In the genomic region with DNA sequence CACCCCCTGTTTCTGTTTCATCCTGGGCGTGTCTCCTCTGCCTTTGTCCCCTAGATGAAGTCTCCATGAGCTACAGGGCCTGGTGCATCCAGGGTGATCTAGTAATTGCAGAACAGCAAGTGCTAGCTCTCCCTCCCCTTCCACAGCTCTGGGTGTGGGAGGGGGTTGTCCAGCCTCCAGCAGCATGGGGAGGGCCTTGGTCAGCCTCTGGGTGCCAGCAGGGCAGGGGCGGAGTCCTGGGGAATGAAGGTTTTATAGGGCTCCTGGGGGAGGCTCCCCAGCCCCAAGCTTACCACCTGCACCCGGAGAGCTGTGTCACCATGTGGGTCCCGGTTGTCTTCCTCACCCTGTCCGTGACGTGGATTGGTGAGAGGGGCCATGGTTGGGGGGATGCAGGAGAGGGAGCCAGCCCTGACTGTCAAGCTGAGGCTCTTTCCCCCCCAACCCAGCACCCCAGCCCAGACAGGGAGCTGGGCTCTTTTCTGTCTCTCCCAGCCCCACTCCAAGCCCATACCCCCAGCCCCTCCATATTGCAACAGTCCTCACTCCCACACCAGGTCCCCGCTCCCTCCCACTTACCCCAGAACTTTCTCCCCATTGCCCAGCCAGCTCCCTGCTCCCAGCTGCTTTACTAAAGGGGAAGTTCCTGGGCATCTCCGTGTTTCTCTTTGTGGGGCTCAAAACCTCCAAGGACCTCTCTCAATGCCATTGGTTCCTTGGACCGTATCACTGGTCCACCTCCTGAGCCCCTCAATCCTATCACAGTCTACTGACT, we compare ENCODE assay signal across 18 cellular contexts. TPM values are rescaled to one million over a fixed set of nuclear protein-coding genes. Genes with fewer than 3 reads are reported as not detected.
DNase-seq lines count a peak whose midpoint lies in the region; TF ChIP-seq lines count a peak whose summit lies in the region.
"Had no signal": no experiment of that assay in that cellular context is flagged by ENCODE, and none has a peak within 500 bp of the region (broad histone marks: within the 10 kb centered on the region; RNA-seq: fewer than 3 reads in every experiment).

Gene KLK3 (plus strand): TSS at position 280 of the 775 bp plus-strand sequence. CDS start 41 bp downstream, at position 321.

- no peak within 1 kb of the TSS for H3K4me3 ChIP-seq in osteoblast (ENCODE audit: insufficient read depth, low read length)
- no peak within 1 kb of the TSS for H3K4me3 ChIP-seq in A673 (ENCODE audit: low read depth, low read length, poor library complexity, severe bottlenecking)
- H3K4me3 ChIP-seq: GM23248 had no signal

- no peaks in the 10 kb centered on the region for H3K36me3 ChIP-seq in osteoblast (ENCODE audit: insufficient read depth, low read length)
- no peaks in the 10 kb centered on the region for H3K36me3 ChIP-seq in A673 (ENCODE audit: insufficient read depth, low read length, poor library complexity, severe bottlenecking)

- no peaks in the 10 kb centered on the region for H3K9me3 Mint-ChIP-seq in T-helper 1 cell treated with Interleukin-12 subunit alpha and Interleukin-12 subunit beta and Interleukin-4 antibody, amounts not matched to agents 30 μg/mL and 1 μg/mL, for 36 hours
- no peaks in the 10 kb centered on the region for H3K9me3 Mint-ChIP-seq in activated naive CD4-positive, alpha-beta T cell treated with anti-CD3 and anti-CD28 coated beads, Interleukin-2, amount 10 ng/mL, durations not matched to agents 7 days and 5 days
- H3K9me3 Mint-ChIP-seq: CD8-positive, alpha-beta T cell had no signal

- H3K4me2 ChIP-seq in osteoblast (ENCODE audit: insufficient read depth, low read length): no peak within 1 kb of the TSS

- no peaks in the 10 kb centered on the region for H3K36me3 Mint-ChIP-seq in T-helper 1 cell treated with Interleukin-12 subunit alpha and Interleukin-12 subunit beta and Interleukin-4 antibody, amounts not matched to agents 30 μg/mL and 1 μg/mL, for 36 hours (ENCODE audit: low read depth)
- no peaks in the 10 kb centered on the region for H3K36me3 Mint-ChIP-seq in activated naive CD4-positive, alpha-beta T cell treated with anti-CD3 and anti-CD28 coated beads, Interleukin-2, amount 10 ng/mL, durations not matched to agents 7 days and 5 days
- H3K36me3 Mint-ChIP-seq: CD8-positive, alpha-beta T cell had no signal

- TF ChIP-seq CTCF in VCaP (conservative IDR thresholded peaks at IDR 0.05) (no peak), osteoblast (IDR thresholded peaks at IDR 0.05; ENCODE audit: extremely low read depth, low read depth, low read length) (no peak), A673 (conservative IDR thresholded peaks at IDR 0.05; ENCODE audit: low read depth, low read length) (no peak)

- H3K27me3 ChIP-seq in osteoblast (ENCODE audit: insufficient read depth, low read length) (peaks cover 2% of the 10 kb centered on the region), A673 (replicated peaks; ENCODE audit: insufficient read depth, low read depth, low read length, poor library complexity) (peaks cover 43% of the 10 kb centered on the region)

- no peak for DNase-seq in T-helper 1 cell
- peak; percentile 17 for DNase-seq in osteoblast (ENCODE audit: insufficient read length, low spot score, missing footprints)
- no peak for DNase-seq in UCSD-AML1 (lab: John Stamatoyannopoulos, UW; ENCODE audit: unreplicated experiment)
- DNase-seq in activated naive CD4-positive, alpha-beta T cell treated with anti-CD3 and anti-CD28 coated beads, Interleukin-2, amount 10 ng/mL, durations not matched to agents 7 days and 5 days: no peak
- DNase-seq in A673 (ENCODE audit: low spot score): no peak
- no peak for DNase-seq in NCI-H446 treated with DMSO at 0.1 percent for 48 hours (lab: John Stamatoyannopoulos, UW)
- DNase-seq: C1 segment of cervical spinal cord; CD8-positive, alpha-beta T cell; COR-L47; DMS153; DND-41; GF-D8; GM23248 had no signal

- POLR2A ChIA-PET in A673 (lab: Charles Lee; ENCODE audit: low non-redundant PET): interaction anchor here (0.6 kb wide), 1 partner anchor 330 kb away, joined by 4 read pairs; no protein-coding TSS in a partner anchor

- H2AFZ ChIP-seq in osteoblast (ENCODE audit: low read length): no peak within 1 kb of the TSS
- H2AFZ ChIP-seq: GM23248 had no signal

- no TSS peak for BruUV-seq in A673 (replicated peaks; lab: Mats Ljungman, UMichigan)

- no peaks in the 10 kb centered on the region for H3K79me2 ChIP-seq in osteoblast (ENCODE audit: insufficient read depth, low read length)

- H3K9me3 ChIP-seq in osteoblast (ENCODE audit: low read depth, low read length) (no peaks in the 10 kb centered on the region), A673 (ENCODE audit: low read depth, low read length, poor library complexity, severe bottlenecking) (no peaks in the 10 kb centered on the region)

- intact Hi-C loops in A673 (cut with micrococcal nuclease; ENCODE audit: unreplicated experiment): no loop called here

- H3K4me3 Mint-ChIP-seq in T-helper 1 cell treated with Interleukin-12 subunit alpha and Interleukin-12 subunit beta and Interleukin-4 antibody, amounts not matched to agents 30 μg/mL and 1 μg/mL, for 36 hours: no peak within 1 kb of the TSS
- no peak within 1 kb of the TSS for H3K4me3 Mint-ChIP-seq in activated naive CD4-positive, alpha-beta T cell treated with anti-CD3 and anti-CD28 coated beads, Interleukin-2, amount 10 ng/mL, durations not matched to agents 7 days and 5 days
- H3K4me3 Mint-ChIP-seq: B cell; CD8-positive, alpha-beta T cell had no signal

- H3K27me3 Mint-ChIP-seq in T-helper 1 cell treated with Interleukin-12 subunit alpha and Interleukin-12 subunit beta and Interleukin-4 antibody, amounts not matched to agents 30 μg/mL and 1 μg/mL, for 36 hours (ENCODE audit: low read depth): peaks cover 31% of the 10 kb centered on the region
- peaks cover 34% of the 10 kb centered on the region for H3K27me3 Mint-ChIP-seq in activated naive CD4-positive, alpha-beta T cell treated with anti-CD3 and anti-CD28 coated beads, Interleukin-2, amount 10 ng/mL, durations not matched to agents 7 days and 5 days

- no peaks in the 10 kb centered on the region for H3K4me1 ChIP-seq in osteoblast (ENCODE audit: insufficient read depth, low read length)
- H3K4me1 ChIP-seq in A673 (ENCODE audit: insufficient read depth, low read length, poor library complexity, severe bottlenecking): no peaks in the 10 kb centered on the region

- H3K4me1 Mint-ChIP-seq in T-helper 1 cell treated with Interleukin-12 subunit alpha and Interleukin-12 subunit beta and Interleukin-4 antibody, amounts not matched to agents 30 μg/mL and 1 μg/mL, for 36 hours (ENCODE audit: low read depth): no peaks in the 10 kb centered on the region
- no peaks in the 10 kb centered on the region for H3K4me1 Mint-ChIP-seq in activated naive CD4-positive, alpha-beta T cell treated with anti-CD3 and anti-CD28 coated beads, Interleukin-2, amount 10 ng/mL, durations not matched to agents 7 days and 5 days

- CTCF ChIA-PET in activated naive CD4-positive, alpha-beta T cell treated with anti-CD3 and anti-CD28 coated beads, Interleukin-2, amount 10 ng/mL, durations not matched to agents 7 days and 5 days (lab: Charles Lee): no interaction called here
- CTCF ChIA-PET in A673 (lab: Charles Lee): no interaction called here

- H4K20me1 ChIP-seq in osteoblast (ENCODE audit: insufficient read depth, low read length): no peaks in the 10 kb centered on the region

- H3K27ac Mint-ChIP-seq in T-helper 1 cell treated with Interleukin-12 subunit alpha and Interleukin-12 subunit beta and Interleukin-4 antibody, amounts not matched to agents 30 μg/mL and 1 μg/mL, for 36 hours: peak within 1 kb of the TSS; percentile 17
- H3K27ac Mint-ChIP-seq in activated naive CD4-positive, alpha-beta T cell treated with anti-CD3 and anti-CD28 coated beads, Interleukin-2, amount 10 ng/mL, durations not matched to agents 7 days and 5 days: no peak within 1 kb of the TSS
- H3K27ac Mint-ChIP-seq: B cell; CD8-positive, alpha-beta T cell had no signal

- H3K27ac ChIP-seq in VCaP: peak within 1 kb of the TSS; percentile 100
- H3K27ac ChIP-seq in osteoblast (ENCODE audit: low read depth, low read length): no peak within 1 kb of the TSS
- H3K27ac ChIP-seq in A673 (ENCODE audit: low read depth, low read length, poor library complexity, severe bottlenecking): no peak within 1 kb of the TSS
- H3K27ac ChIP-seq: GM23248, HL-60 had no signal

RNA-seq across cellular contexts. Expression of gene KLK3, which starts in this region (rescaled TPM):
- total RNA-seq in osteoblast (not detected in 2 replicates), A673 (2021) (not detected in 2 replicates)
- total RNA-seq: A172; B cell; CD8-positive, alpha-beta T cell; GM23248 had no signal

Comparison
In these comparisons a context has a peak if more than half of its experiments do, and no peak if none do; other contexts are left out.
1. Peak in DNase-seq in osteoblast; RNA of the gene not detected or under 1 TPM.